Comparison of ENCODE assay signal across 14 cellular contexts in genomic region chr22:46245515-46245914, GRCh38. TPM values are rescaled to one million over a fixed set of nuclear protein-coding genes. Genes with fewer than 3 reads are reported as not detected.
DNase-seq lines count a peak whose midpoint lies in the region; ATAC-seq, FAIRE-seq and TF ChIP-seq lines count a peak whose summit lies in the region.
"Had no signal": no experiment of that assay in that cellular context is flagged by ENCODE, and none has a peak within 500 bp of the region (broad histone marks: within the 10 kb centered on the region; RNA-seq: fewer than 3 reads in every experiment).

No MANE protein-coding gene starts in this region.

- peak overlapping the region; percentile 42 for H3K27ac Mint-ChIP-seq in stimulated activated naive B cell treated with anti-CD40 and anti-IgM and Interleukin-4, amounts not matched to agents 10 μg/mL and 1 μg/mL and 100 μg/mL, for 72 hours
- H3K27ac Mint-ChIP-seq in activated CD8-positive, alpha-beta T cell treated with anti-CD3 and anti-CD28 coated beads for 36 hours = no peak overlapping the region
- H3K27ac Mint-ChIP-seq: activated naive CD4-positive, alpha-beta T cell treated with anti-CD3 and anti-CD28 coated beads, Interleukin-2, amount 50 U/mL, for 24 hours had no signal

- H3K9me3 ChIP-seq in K562 (replicated peaks; ENCODE audit: control insufficient read depth, insufficient read depth, low read depth, low read length) = no peaks in the 10 kb centered on the region
- no peaks in the 10 kb centered on the region for H3K9me3 ChIP-seq in upper lobe of left lung
- H3K9me3 ChIP-seq: SJSA1, thoracic aorta had no signal

- TF ChIP-seq EP300 in K562 (IDR thresholded peaks at IDR 0.05; ENCODE audit: low read length) (no peak), upper lobe of left lung (IDR thresholded peaks at IDR 0.05) (no peak)

- no peak overlapping the region for H3K4me3 Mint-ChIP-seq in stimulated activated naive B cell treated with anti-CD40 and anti-IgM and Interleukin-4, amounts not matched to agents 10 μg/mL and 1 μg/mL and 100 μg/mL, for 72 hours
- H3K4me3 Mint-ChIP-seq in activated CD8-positive, alpha-beta T cell treated with anti-CD3 and anti-CD28 coated beads for 36 hours = no peak overlapping the region
- H3K4me3 Mint-ChIP-seq: activated naive CD4-positive, alpha-beta T cell treated with anti-CD3 and anti-CD28 coated beads, Interleukin-2, amount 50 U/mL, for 24 hours had no signal

- H2AFZ ChIP-seq in K562 (ENCODE audit: low read depth, low read length) = no peak overlapping the region

- H3K27me3 ChIP-seq in K562 (ENCODE audit: control insufficient read depth in 2 of 2, insufficient read depth in 2 of 2, low read length in 2 of 2) = no peaks in the 10 kb centered on the region
- no peaks in the 10 kb centered on the region for H3K27me3 ChIP-seq in upper lobe of left lung
- H3K27me3 ChIP-seq: SJSA1 had no signal

- intact Hi-C loops in K562 (cut with micrococcal nuclease) = loop anchor here (10.0 kb wide), 1 partner anchor 91 kb away; the partner anchor contains the start of gene PPARA
- intact Hi-C loops in activated CD8-positive, alpha-beta T cell treated with anti-CD3 and anti-CD28 coated beads for 36 hours (cut with micrococcal nuclease) = no loop called here

- H3K27ac ChIP-seq in K562 (ENCODE audit: extremely low read depth, low read depth, low read length) = no peak overlapping the region
- peak overlapping the region in 1 of 4 donors; percentile 7 for H3K27ac ChIP-seq in upper lobe of left lung
- H3K27ac ChIP-seq: SJSA1, thoracic aorta had no signal

- H3K36me3 ChIP-seq in K562 (ENCODE audit: control insufficient read depth, insufficient read depth, low read length) (peaks cover 5% of the 10 kb centered on the region; the same call in 1 of the 3 replicates), upper lobe of left lung (peaks cover 5 to 27% (median 7%) of the 10 kb centered on the region in 4 donors)
- H3K36me3 ChIP-seq: thoracic aorta had no signal

- peak; percentile 28 for DNase-seq in NCI-H1105 treated with DMSO at 0.1 percent for 48 hours (lab: John Stamatoyannopoulos, UW)
- no peak for DNase-seq in K562 (ENCODE audit: extremely low read depth in 1 of 4, low spot score in 3 of 4)
- peak in 31 of 51 donors; percentile 11 to 72 (median 43) for DNase-seq in hypothalamus (lab: John Stamatoyannopoulos, UW)
- no peak for DNase-seq in stimulated activated naive B cell treated with anti-CD40 and anti-IgM and Interleukin-4, amounts not matched to agents 10 μg/mL and 1 μg/mL and 100 μg/mL, for 72 hours
- DNase-seq in activated CD8-positive, alpha-beta T cell treated with anti-CD3 and anti-CD28 coated beads for 36 hours = no peak
- DNase-seq in upper lobe of left lung = no peak
- DNase-seq in DMS79 (lab: John Stamatoyannopoulos, UW) = no peak
- DNase-seq in activated CD4-positive, alpha-beta T cell treated with anti-CD3 and anti-CD28 coated beads for 4 hours = no peak
- DNase-seq: NCI-H1436, NCI-H774 had no signal

- no peak overlapping the region for H3K4me3 ChIP-seq in K562
- no peak overlapping the region for H3K4me3 ChIP-seq in upper lobe of left lung
- H3K4me3 ChIP-seq: SJSA1, thoracic aorta had no signal

- no peak for TF ChIP-seq POLR2A in K562 (conservative IDR thresholded peaks at IDR 0.05)
- no peak for TF ChIP-seq POLR2A in upper lobe of left lung (IDR thresholded peaks at IDR 0.05)

- 78% methylated on average over 8 of the region's 16 CpGs for WGBS in K562 (ENCODE audit: insufficient coverage, low coverage, missing lambda C conversion rate)
- 67 to 68% methylated on average over 4 to 15 of the region's 16 CpGs for WGBS in upper lobe of left lung, 2 donors

- H3K9me1 ChIP-seq in K562 (ENCODE audit: control insufficient read depth, insufficient read depth, low read length) = no peaks in the 10 kb centered on the region

- TF ChIP-seq CTCF in K562 (IDR thresholded peaks at IDR 0.05 in 2 of 3, conservative IDR thresholded peaks at IDR 0.05 in 1 of 3; ENCODE audit: insufficient read depth in 2 of 3, low read depth in 1 of 3, low read length in 3 of 3) (no peak), upper lobe of left lung (IDR thresholded peaks at IDR 0.05) (no peak)
- no peak for TF ChIP-seq CTCF in activated CD8-positive, alpha-beta T cell treated with anti-CD3 and anti-CD28 coated beads for 36 hours (IDR thresholded peaks at IDR 0.05)

- peaks cover 13 to 22% of the 10 kb centered on the region in 2 donors for H3K4me1 Mint-ChIP-seq in stimulated activated naive B cell treated with anti-CD40 and anti-IgM and Interleukin-4, amounts not matched to agents 10 μg/mL and 1 μg/mL and 100 μg/mL, for 72 hours
- peaks cover 9% of the 10 kb centered on the region for H3K4me1 Mint-ChIP-seq in activated CD8-positive, alpha-beta T cell treated with anti-CD3 and anti-CD28 coated beads for 36 hours (ENCODE audit: low read depth)

- peaks cover 11 to 31% of the 10 kb centered on the region in 2 donors for H3K36me3 Mint-ChIP-seq in stimulated activated naive B cell treated with anti-CD40 and anti-IgM and Interleukin-4, amounts not matched to agents 10 μg/mL and 1 μg/mL and 100 μg/mL, for 72 hours
- peaks cover 3% of the 10 kb centered on the region for H3K36me3 Mint-ChIP-seq in activated CD8-positive, alpha-beta T cell treated with anti-CD3 and anti-CD28 coated beads for 36 hours (ENCODE audit: low read depth)
- H3K36me3 Mint-ChIP-seq: activated naive CD4-positive, alpha-beta T cell treated with anti-CD3 and anti-CD28 coated beads, Interleukin-2, amount 50 U/mL, for 24 hours had no signal

- CTCF ChIA-PET in K562 (lab: Yijun Ruan, JAX; ENCODE audit: low intra/inter-chr PET ratio) = no interaction called here
- CTCF ChIA-PET in activated CD8-positive, alpha-beta T cell treated with anti-CD3 and anti-CD28 coated beads for 36 hours (lab: Charles Lee) = interaction anchor here (1.5 kb wide), 1 partner anchor 239 kb away, joined by 3 read pairs; no protein-coding TSS in a partner anchor

- H3K79me2 ChIP-seq in K562 (ENCODE audit: control insufficient read depth, insufficient read depth, low read length) = peaks cover 6% of the 10 kb centered on the region

- no peak overlapping the region for H3K9ac ChIP-seq in K562 (ENCODE audit: insufficient read depth in 1 of 2, low read depth in 2 of 2, low read length in 2 of 2)

- in situ Hi-C loops in K562 (cut with MboI) = loop anchor here (10.0 kb wide), 1 partner anchor 101 kb away; no protein-coding TSS in a partner anchor

- no peak for TF ChIP-seq RAD21 in K562 (CRISPR knock-in tag; conservative IDR thresholded peaks at IDR 0.05 in 1 of 2, IDR thresholded peaks at IDR 0.05 in 1 of 2)

- no peak overlapping the region for H3K4me2 ChIP-seq in K562 (ENCODE audit: insufficient read depth, low read length)

- FAIRE-seq in K562 (lab: Jason Lieb, UNC) = no peak
- FAIRE-seq: colon had no signal

- H3K9me3 Mint-ChIP-seq in stimulated activated naive B cell treated with anti-CD40 and anti-IgM and Interleukin-4, amounts not matched to agents 10 μg/mL and 1 μg/mL and 100 μg/mL, for 72 hours = no peaks in the 10 kb centered on the region
- no peaks in the 10 kb centered on the region for H3K9me3 Mint-ChIP-seq in activated CD8-positive, alpha-beta T cell treated with anti-CD3 and anti-CD28 coated beads for 36 hours
- H3K9me3 Mint-ChIP-seq: activated naive CD4-positive, alpha-beta T cell treated with anti-CD3 and anti-CD28 coated beads, Interleukin-2, amount 50 U/mL, for 24 hours had no signal

- no TSS peak for BruUV-seq in K562 (replicated peaks; lab: Mats Ljungman, UMichigan)

- POLR2A ChIA-PET in K562 (lab: Yijun Ruan, JAX) = interaction anchor here (3.1 kb wide), 1 partner anchor 11 kb away, joined by 10 read pairs; no protein-coding TSS in a partner anchor
- POLR2A ChIA-PET in activated CD8-positive, alpha-beta T cell treated with anti-CD3 and anti-CD28 coated beads for 36 hours (lab: Charles Lee) = no interaction called here

- H4K20me1 ChIP-seq in K562 (replicated peaks; ENCODE audit: control insufficient read depth, insufficient read depth, low read length) = no peaks in the 10 kb centered on the region

- no peaks in the 10 kb centered on the region for H3K27me3 Mint-ChIP-seq in stimulated activated naive B cell treated with anti-CD40 and anti-IgM and Interleukin-4, amounts not matched to agents 10 μg/mL and 1 μg/mL and 100 μg/mL, for 72 hours
- H3K27me3 Mint-ChIP-seq in activated CD8-positive, alpha-beta T cell treated with anti-CD3 and anti-CD28 coated beads for 36 hours = no peaks in the 10 kb centered on the region
- H3K27me3 Mint-ChIP-seq: activated naive CD4-positive, alpha-beta T cell treated with anti-CD3 and anti-CD28 coated beads, Interleukin-2, amount 50 U/mL, for 24 hours had no signal

- peaks cover 15 to 48% of the 10 kb centered on the region in 2 experiments; a peak in 4 of 5 replicates for H3K4me1 ChIP-seq in K562 (replicated peaks in 1 of 2; ENCODE audit: control insufficient read depth in 2 of 2, insufficient read depth in 2 of 2, low read length in 2 of 2)
- H3K4me1 ChIP-seq in upper lobe of left lung = peaks cover 6 to 15% (median 9%) of the 10 kb centered on the region in 4 donors

- ATAC-seq in K562 (no peak), upper lobe of left lung (ENCODE audit: low FRiP score in 2 of 2) (no peak)
- ATAC-seq in stimulated activated naive B cell treated with anti-CD40 and anti-IgM and Interleukin-4, amounts not matched to agents 10 μg/mL and 1 μg/mL and 100 μg/mL, for 72 hours (replicated peaks) = no peak
- ATAC-seq in activated CD8-positive, alpha-beta T cell treated with anti-CD3 and anti-CD28 coated beads for 36 hours = no peak

RNA-seq across cellular contexts. Expression of gene CDPF1, which starts 4.6 kb away (rescaled TPM):
- 5.4 and 14.5 TPM in 2 replicates for total RNA-seq in K562 (2011; cell fraction: chromatin; rRNA removed; ENCODE audit: low replicate concordance)
- 12.8 and 13.5 TPM in 2 replicates for total RNA-seq in K562 (2011; cell fraction: nucleolus; rRNA removed)
- total RNA-seq in K562 (2011; cell fraction: nucleoplasm; rRNA removed) = 7.3 and 10.5 TPM in 2 replicates
- total RNA-seq in K562 (2014; rRNA removed) = 14.5 and 18.8 TPM in 2 replicates
- 4.6 and 4.9 TPM in 2 replicates for total RNA-seq in K562 (2014; rRNA removed; fragmentation: Illumina TruSeq; extraction: Trizol)
- total RNA-seq in K562 (2015; rRNA removed; fragmentation: Illumina TruSeq; extraction: Trizol) = 6.1 and 7.0 TPM in 2 replicates
- 10.2 and 11.1 TPM in 2 replicates for total RNA-seq in K562 (2021)
- 9.1 and 13.4 TPM in 2 replicates for polyA plus RNA-seq in K562 (2011; rRNA removed)
- 12.6 and 16.5 TPM in 2 replicates for polyA plus RNA-seq in K562 (2011; cell fraction: cytosol; rRNA removed)
- 31.9 and 35.6 TPM in 2 replicates for polyA plus RNA-seq in K562 (2011; cell fraction: nucleus; rRNA removed)
- 8.0 and 13.0 TPM in 2 replicates for polyA plus RNA-seq in K562 (2012)
- polyA plus RNA-seq in K562 (2014; fragmentation: Illumina TruSeq; extraction: Trizol) = 10.6 and 11.5 TPM in 2 replicates
- 1 to 10 TPM in 1 of 2 experiments, under 1 TPM in 1; 0.84 to 3.2 TPM for polyA plus RNA-seq in K562 (2014; fragmentation: Nextera tagmentation; extraction: Ambion mirVana)
- 19.2 and 19.5 TPM in 2 replicates for polyA plus RNA-seq in K562 (2014; rRNA removed)
- 2.3 and 2.7 TPM in 2 replicates for polyA minus RNA-seq in K562 (2011; rRNA and poly(A)+ RNA removed)
- 2.5 and 2.8 TPM in 2 replicates for polyA minus RNA-seq in K562 (2011; cell fraction: cytosol; rRNA and poly(A)+ RNA removed)
- 3.9 and 4.2 TPM in 2 replicates for polyA minus RNA-seq in K562 (2011; cell fraction: nucleus; rRNA and poly(A)+ RNA removed)
- 10 to 100 TPM; 11.9 to 12.1 TPM for total RNA-seq in activated CD8-positive, alpha-beta T cell treated with anti-CD3 and anti-CD28 coated beads for 36 hours
- 10 to 100 TPM in 3 of 6 donors, 1 to 10 TPM in 3; 6.8 to 22.9 (median 11.2) TPM for total RNA-seq in upper lobe of left lung

RNA-seq across cellular contexts. Expression of gene PKDREJ, which starts 17.6 kb away (rescaled TPM):
- total RNA-seq in K562 (2011; cell fraction: chromatin; rRNA removed; ENCODE audit: low replicate concordance) = 0.05 TPM in 1 of 2 replicates, not detected in the other
- total RNA-seq in K562 (2011; cell fraction: nucleolus; rRNA removed) = not detected in 2 replicates
- total RNA-seq in K562 (2011; cell fraction: nucleoplasm; rRNA removed) = not detected in 2 replicates
- total RNA-seq in K562 (2014; rRNA removed) (not detected in 2 replicates), K562 (2014; rRNA removed; fragmentation: Illumina TruSeq; extraction: Trizol) (not detected in 2 replicates), K562 (2015; rRNA removed; fragmentation: Illumina TruSeq; extraction: Trizol) (not detected in 2 replicates), K562 (2021) (not detected in 2 replicates), upper lobe of left lung (1 to 10 TPM in 1 of 6 donors, under 1 TPM in 1, not detected in 4; 0.06 to 1.0 TPM)
- polyA plus RNA-seq in K562 (2011; rRNA removed) (not detected in 2 replicates), K562 (2014; fragmentation: Illumina TruSeq; extraction: Trizol) (not detected in 2 replicates), K562 (2014; fragmentation: Nextera tagmentation; extraction: Ambion mirVana) (under 1 TPM in 1 of 2 experiments, not detected in 1; 0.03 TPM), K562 (2014; rRNA removed) (not detected in 2 replicates)
- not detected in 2 replicates for polyA plus RNA-seq in K562 (2011; cell fraction: cytosol; rRNA removed)
- 0.01 TPM in 1 of 2 replicates, not detected in the other for polyA plus RNA-seq in K562 (2011; cell fraction: nucleus; rRNA removed)
- 0.18 and 0.47 TPM in 2 replicates for polyA plus RNA-seq in K562 (2012)
- polyA minus RNA-seq in K562 (2011; rRNA and poly(A)+ RNA removed) = not detected in 2 replicates
- not detected in 2 replicates for polyA minus RNA-seq in K562 (2011; cell fraction: cytosol; rRNA and poly(A)+ RNA removed)
- not detected in 2 replicates for polyA minus RNA-seq in K562 (2011; cell fraction: nucleus; rRNA and poly(A)+ RNA removed)
- total RNA-seq in activated CD8-positive, alpha-beta T cell treated with anti-CD3 and anti-CD28 coated beads for 36 hours = not detected
- total RNA-seq: SJSA1 had no signal

RNA-seq across cellular contexts. Expression of gene TTC38, which starts 22.3 kb away (rescaled TPM):
- total RNA-seq in K562 (2011; cell fraction: chromatin; rRNA removed; ENCODE audit: low replicate concordance) = 44.5 and 81.7 TPM in 2 replicates
- 45.4 and 50.8 TPM in 2 replicates for total RNA-seq in K562 (2011; cell fraction: nucleolus; rRNA removed)
- 39.4 and 44.0 TPM in 2 replicates for total RNA-seq in K562 (2011; cell fraction: nucleoplasm; rRNA removed)
- total RNA-seq in K562 (2014; rRNA removed) (18.1 and 27.6 TPM in 2 replicates), K562 (2014; rRNA removed; fragmentation: Illumina TruSeq; extraction: Trizol) (12.5 and 14.4 TPM in 2 replicates), K562 (2015; rRNA removed; fragmentation: Illumina TruSeq; extraction: Trizol) (18.2 and 22.2 TPM in 2 replicates), K562 (2021) (23.0 and 28.4 TPM in 2 replicates), upper lobe of left lung (10 to 100 TPM; 23.7 to 84.9 (median 34.3) TPM)
- polyA plus RNA-seq in K562 (2011; rRNA removed) (21.4 and 38.9 TPM in 2 replicates), K562 (2014; fragmentation: Illumina TruSeq; extraction: Trizol) (16.9 and 17.9 TPM in 2 replicates), K562 (2014; fragmentation: Nextera tagmentation; extraction: Ambion mirVana) (1 to 10 TPM in 1 of 2 experiments, under 1 TPM in 1; 0.84 to 2.5 TPM), K562 (2014; rRNA removed) (13.9 and 20.3 TPM in 2 replicates)
- polyA plus RNA-seq in K562 (2011; cell fraction: cytosol; rRNA removed) = 32.9 and 33.8 TPM in 2 replicates
- 55.5 and 90.2 TPM in 2 replicates for polyA plus RNA-seq in K562 (2011; cell fraction: nucleus; rRNA removed)
- polyA plus RNA-seq in K562 (2012) = 13.8 and 18.0 TPM in 2 replicates
- 22.3 and 22.8 TPM in 2 replicates for polyA minus RNA-seq in K562 (2011; rRNA and poly(A)+ RNA removed)
- 16.7 and 34.3 TPM in 2 replicates for polyA minus RNA-seq in K562 (2011; cell fraction: cytosol; rRNA and poly(A)+ RNA removed)
- 19.3 and 27.3 TPM in 2 replicates for polyA minus RNA-seq in K562 (2011; cell fraction: nucleus; rRNA and poly(A)+ RNA removed)
- 10 to 100 TPM in 1 of 2 experiments, 1 to 10 TPM in 1; 9.0 to 11.9 TPM for total RNA-seq in activated CD8-positive, alpha-beta T cell treated with anti-CD3 and anti-CD28 coated beads for 36 hours

RNA-seq across cellular contexts. Expression of gene GTSE1, which starts 51.2 kb away (rescaled TPM):
- 29.5 and 46.4 TPM in 2 replicates for total RNA-seq in K562 (2011; cell fraction: chromatin; rRNA removed; ENCODE audit: low replicate concordance)
- 24.9 and 26.0 TPM in 2 replicates for total RNA-seq in K562 (2011; cell fraction: nucleolus; rRNA removed)
- 25.7 and 26.0 TPM in 2 replicates for total RNA-seq in K562 (2011; cell fraction: nucleoplasm; rRNA removed)
- total RNA-seq in K562 (2014; rRNA removed) = 12.6 and 15.1 TPM in 2 replicates
- 7.8 and 8.6 TPM in 2 replicates for total RNA-seq in K562 (2014; rRNA removed; fragmentation: Illumina TruSeq; extraction: Trizol)
- 12.8 and 14.8 TPM in 2 replicates for total RNA-seq in K562 (2015; rRNA removed; fragmentation: Illumina TruSeq; extraction: Trizol)
- 20.5 and 22.5 TPM in 2 replicates for total RNA-seq in K562 (2021)
- 12.9 and 13.9 TPM in 2 replicates for polyA plus RNA-seq in K562 (2011; rRNA removed)
- 13.1 and 14.9 TPM in 2 replicates for polyA plus RNA-seq in K562 (2011; cell fraction: cytosol; rRNA removed)
- 16.7 and 24.3 TPM in 2 replicates for polyA plus RNA-seq in K562 (2011; cell fraction: nucleus; rRNA removed)
- 15.6 and 22.6 TPM in 2 replicates for polyA plus RNA-seq in K562 (2012)
- polyA plus RNA-seq in K562 (2014; fragmentation: Illumina TruSeq; extraction: Trizol) = 17.2 and 18.0 TPM in 2 replicates
- polyA plus RNA-seq in K562 (2014; fragmentation: Nextera tagmentation; extraction: Ambion mirVana) = 1 to 10 TPM; 2.5 to 3.5 TPM
- polyA plus RNA-seq in K562 (2014; rRNA removed) = 16.6 and 19.6 TPM in 2 replicates
- 6.6 and 6.7 TPM in 2 replicates for polyA minus RNA-seq in K562 (2011; rRNA and poly(A)+ RNA removed)
- polyA minus RNA-seq in K562 (2011; cell fraction: cytosol; rRNA and poly(A)+ RNA removed) = 7.7 and 11.9 TPM in 2 replicates
- 8.8 and 11.9 TPM in 2 replicates for polyA minus RNA-seq in K562 (2011; cell fraction: nucleus; rRNA and poly(A)+ RNA removed)
- 10 to 100 TPM; 39.4 to 41.4 TPM for total RNA-seq in activated CD8-positive, alpha-beta T cell treated with anti-CD3 and anti-CD28 coated beads for 36 hours
- 1 to 10 TPM in 3 of 6 donors, under 1 TPM in 2, not detected in 1; 0.30 to 4.4 (median 1.4) TPM for total RNA-seq in upper lobe of left lung

Comparison
In these comparisons a context has a peak if more than half of its experiments do, and no peak if none do; other contexts are left out.
1. DNase-seq: peak in NCI-H1105 treated with DMSO at 0.1 percent for 48 hours (single experiment) and hypothalamus (31 of 51); none in K562 (0 of 4), stimulated activated naive B cell treated with anti-CD40 and anti-IgM and Interleukin-4, amounts not matched to agents 10 μg/mL and 1 μg/mL and 100 μg/mL, for 72 hours (single experiment), activated CD8-positive, alpha-beta T cell treated with anti-CD3 and anti-CD28 coated beads for 36 hours (single experiment), upper lobe of left lung (0 of 2), DMS79 (single experiment) and activated CD4-positive, alpha-beta T cell treated with anti-CD3 and anti-CD28 coated beads for 4 hours (0 of 2).